ENCODE assay signal across 1 cellular context in the genomic region with DNA sequence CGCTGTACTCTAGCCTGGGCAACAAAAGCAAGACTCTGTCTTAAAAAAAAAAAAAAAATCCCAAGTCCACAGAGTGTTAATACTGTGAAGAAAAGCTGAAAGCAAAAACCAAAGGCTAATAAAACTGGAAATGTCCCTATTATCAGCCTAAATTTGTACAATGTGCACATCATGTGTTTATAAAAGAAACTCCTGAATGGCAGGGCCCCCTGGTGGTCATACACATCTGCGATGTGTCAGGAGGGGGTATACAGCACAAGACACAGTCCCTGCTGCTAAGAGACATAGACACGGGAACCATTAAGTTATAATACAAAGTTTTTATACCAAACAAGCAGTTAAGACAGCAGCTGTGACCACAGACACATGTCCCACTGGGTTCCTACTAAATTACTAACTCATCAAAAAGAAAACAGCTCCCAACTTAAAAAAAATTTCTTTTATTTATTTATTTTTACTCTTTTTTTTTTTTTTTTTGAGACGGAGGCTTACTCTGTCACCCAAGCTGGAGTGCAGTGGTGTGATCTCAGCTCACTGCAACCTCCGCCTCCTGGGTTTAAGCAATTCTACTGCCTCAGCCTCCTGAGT.
TF ChIP-seq lines count a peak whose summit lies in the region.

No MANE protein-coding gene starts in this region.

TF ChIP-seq in IMR-90, 13 proteins besides CTCF, POLR2A, EP300 and RAD21 (continued from another document):
- TF ChIP-seq BHLHE40 (IDR thresholded peaks at IDR 0.05; ENCODE audit: low read depth, low read length), result 0 out of 2 replicates have a peak, but pooled peaks have one; percentile 21
- no peak for TF ChIP-seq NFE2L2 (IDR thresholded peaks at IDR 0.05; ENCODE audit: low read depth, low read length)
- peak; percentile 76; the same call in 1 of the 2 replicates for TF ChIP-seq MAZ (IDR thresholded peaks at IDR 0.05; ENCODE audit: borderline replicate concordance, low read depth, low read length)
- TF ChIP-seq MXI1 (IDR thresholded peaks at IDR 0.05; ENCODE audit: borderline replicate concordance, low read depth, low read length), result peak; percentile 56; the same call in 1 of the 2 replicates
TF ChIP-seq in IMR-90: peak in this region for 4.
